In the genomic region with DNA sequence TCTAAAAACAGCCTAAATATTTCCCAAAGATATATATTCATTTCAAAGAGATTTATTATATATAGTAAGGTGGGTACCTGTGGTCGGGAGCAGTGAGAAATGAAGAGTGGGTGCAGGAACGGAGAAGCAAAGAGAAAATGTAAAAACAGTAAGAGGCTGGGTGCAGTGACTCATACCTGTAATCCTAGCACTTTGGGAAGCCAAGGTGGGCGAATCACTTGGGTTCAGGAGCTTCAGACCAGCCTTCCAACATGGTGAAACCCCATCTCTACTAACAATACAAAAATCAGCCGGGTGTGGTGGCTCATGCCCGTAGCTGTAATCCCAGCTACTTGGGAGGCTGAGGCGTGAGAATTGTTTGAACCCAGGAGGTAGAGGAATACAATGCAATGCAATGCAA, we compare ENCODE assay signal across 16 cellular contexts.
DNase-seq lines count a peak whose midpoint lies in the region; ATAC-seq and TF ChIP-seq lines count a peak whose summit lies in the region.
"Had no signal": no experiment of that assay in that cellular context is flagged by ENCODE, and none has a peak within 500 bp of the region (broad histone marks: within the 10 kb centered on the region; RNA-seq: fewer than 3 reads in every experiment).

No MANE protein-coding gene starts in this region.

- H3K4me3 ChIP-seq in GM23338 (no peak overlapping the region), epithelial cell of esophagus (ENCODE audit: low read length) (no peak overlapping the region)

- H3K27ac ChIP-seq in GM23338 (ENCODE audit: low read depth), result no peak overlapping the region

- H3K4me1 ChIP-seq in GM23338 (ENCODE audit: insufficient read depth), result peaks cover 6% of the 10 kb centered on the region; the same call in 1 of the 2 replicates

- peaks cover 4% of the 10 kb centered on the region for H3K27me3 Mint-ChIP-seq in GM23338 (ENCODE audit: insufficient read depth, low read depth, poor library complexity)
- H3K27me3 Mint-ChIP-seq in activated CD4-positive, alpha-beta T cell treated with anti-CD3 and anti-CD28 coated beads for 36 hours, result no peaks in the 10 kb centered on the region
- H3K27me3 Mint-ChIP-seq: IgD-negative memory B cell had no signal

- H3K27me3 ChIP-seq in GM23338 (ENCODE audit: insufficient read depth), result no peaks in the 10 kb centered on the region

- peak overlapping the region; percentile 59; the same call in 1 of the 2 replicates for H3K27ac Mint-ChIP-seq in GM23338
- H3K27ac Mint-ChIP-seq in activated CD4-positive, alpha-beta T cell treated with anti-CD3 and anti-CD28 coated beads for 36 hours, result no peak overlapping the region
- H3K27ac Mint-ChIP-seq: CD14-positive monocyte; CD8-positive, alpha-beta T cell; HFFc6; IgD-negative memory B cell had no signal

- no peaks in the 10 kb centered on the region for H3K9me3 Mint-ChIP-seq in GM23338
- no peaks in the 10 kb centered on the region for H3K9me3 Mint-ChIP-seq in activated CD4-positive, alpha-beta T cell treated with anti-CD3 and anti-CD28 coated beads for 36 hours (ENCODE audit: low read depth)
- H3K9me3 Mint-ChIP-seq: CD8-positive, alpha-beta T cell; HFFc6; IgD-negative memory B cell had no signal

- no peaks in the 10 kb centered on the region for H3K36me3 Mint-ChIP-seq in GM23338 (ENCODE audit: low read depth)
- H3K36me3 Mint-ChIP-seq in activated CD4-positive, alpha-beta T cell treated with anti-CD3 and anti-CD28 coated beads for 36 hours (ENCODE audit: low read depth), result no peaks in the 10 kb centered on the region
- H3K36me3 Mint-ChIP-seq: CD14-positive monocyte had no signal

- intact Hi-C loops in activated CD4-positive, alpha-beta T cell treated with anti-CD3 and anti-CD28 coated beads for 36 hours (cut with DNase I, micrococcal nuclease), result no loop called here

- H3K4me1 Mint-ChIP-seq in GM23338, result peaks cover 5% of the 10 kb centered on the region; the same call in 2 of the 3 replicates
- H3K4me1 Mint-ChIP-seq in activated CD4-positive, alpha-beta T cell treated with anti-CD3 and anti-CD28 coated beads for 36 hours, result no peaks in the 10 kb centered on the region
- H3K4me1 Mint-ChIP-seq: CD14-positive monocyte, IgD-negative memory B cell had no signal

- DNase-seq in GM23338 (ENCODE audit: low spot score) (peak; percentile 2), M059J (ENCODE audit: low read depth) (peak; percentile 20), epithelial cell of esophagus (ENCODE audit: low read depth) (peak; percentile 13), RPMI8226 (no peak)
- no peak for DNase-seq in activated CD4-positive, alpha-beta T cell treated with anti-CD3 and anti-CD28 coated beads for 36 hours
- DNase-seq: CD8-positive, alpha-beta T cell; COR-L47; DMS153; DMS79 treated with DMSO at 0.1 percent for 48 hours; HCEC 1CT; HFFc6; KG1 had no signal

- H3F3A ChIP-seq in GM23338 (replicated peaks; ENCODE audit: low read depth), result no peaks in the 10 kb centered on the region

- CTCF ChIA-PET in activated CD4-positive, alpha-beta T cell treated with anti-CD3 and anti-CD28 coated beads for 36 hours (lab: Charles Lee), result no interaction called here

- H3K36me3 ChIP-seq in GM23338 (ENCODE audit: insufficient read depth), result no peaks in the 10 kb centered on the region

- no peaks in the 10 kb centered on the region for H4K20me1 ChIP-seq in GM23338 (replicated peaks; ENCODE audit: insufficient read depth)

- H3K4me3 Mint-ChIP-seq in GM23338, result no peak overlapping the region
- no peak overlapping the region for H3K4me3 Mint-ChIP-seq in activated CD4-positive, alpha-beta T cell treated with anti-CD3 and anti-CD28 coated beads for 36 hours
- H3K4me3 Mint-ChIP-seq: CD14-positive monocyte; CD8-positive, alpha-beta T cell; HFFc6; IgD-negative memory B cell had no signal

- no peaks in the 10 kb centered on the region for H3K79me2 ChIP-seq in GM23338 (replicated peaks; ENCODE audit: insufficient read depth)

- TF ChIP-seq CTCF in GM23338 (conservative IDR thresholded peaks at IDR 0.05; ENCODE audit: low read depth in 2 of 2), result no peak
- no peak for TF ChIP-seq CTCF in epithelial cell of esophagus (IDR thresholded peaks at IDR 0.05; ENCODE audit: insufficient read depth, low read depth, low read length, missing control alignments)

- POLR2A ChIA-PET in activated CD4-positive, alpha-beta T cell treated with anti-CD3 and anti-CD28 coated beads for 36 hours (lab: Charles Lee), result no interaction called here

- H3K9me2 ChIP-seq in GM23338 (ENCODE audit: insufficient read depth), result no peaks in the 10 kb centered on the region

- ATAC-seq in GM23338 (no peak), GM21526 (IDR thresholded peaks at IDR 0.05; ENCODE audit: low FRiP score, unreplicated experiment) (no peak), GM21825 (IDR thresholded peaks at IDR 0.05; ENCODE audit: unreplicated experiment) (no peak)
- ATAC-seq in activated CD4-positive, alpha-beta T cell treated with anti-CD3 and anti-CD28 coated beads for 36 hours, result no peak
- ATAC-seq: CD8-positive, alpha-beta T cell had no signal

- H2AFZ ChIP-seq in GM23338, result no peak overlapping the region

- H3K4me2 ChIP-seq in GM23338, result no peak overlapping the region

TF ChIP-seq in GM23338, 12 proteins besides CTCF, POLR2A, EP300 and RAD21 (continues in another document):
- TF ChIP-seq, protein P1, sequence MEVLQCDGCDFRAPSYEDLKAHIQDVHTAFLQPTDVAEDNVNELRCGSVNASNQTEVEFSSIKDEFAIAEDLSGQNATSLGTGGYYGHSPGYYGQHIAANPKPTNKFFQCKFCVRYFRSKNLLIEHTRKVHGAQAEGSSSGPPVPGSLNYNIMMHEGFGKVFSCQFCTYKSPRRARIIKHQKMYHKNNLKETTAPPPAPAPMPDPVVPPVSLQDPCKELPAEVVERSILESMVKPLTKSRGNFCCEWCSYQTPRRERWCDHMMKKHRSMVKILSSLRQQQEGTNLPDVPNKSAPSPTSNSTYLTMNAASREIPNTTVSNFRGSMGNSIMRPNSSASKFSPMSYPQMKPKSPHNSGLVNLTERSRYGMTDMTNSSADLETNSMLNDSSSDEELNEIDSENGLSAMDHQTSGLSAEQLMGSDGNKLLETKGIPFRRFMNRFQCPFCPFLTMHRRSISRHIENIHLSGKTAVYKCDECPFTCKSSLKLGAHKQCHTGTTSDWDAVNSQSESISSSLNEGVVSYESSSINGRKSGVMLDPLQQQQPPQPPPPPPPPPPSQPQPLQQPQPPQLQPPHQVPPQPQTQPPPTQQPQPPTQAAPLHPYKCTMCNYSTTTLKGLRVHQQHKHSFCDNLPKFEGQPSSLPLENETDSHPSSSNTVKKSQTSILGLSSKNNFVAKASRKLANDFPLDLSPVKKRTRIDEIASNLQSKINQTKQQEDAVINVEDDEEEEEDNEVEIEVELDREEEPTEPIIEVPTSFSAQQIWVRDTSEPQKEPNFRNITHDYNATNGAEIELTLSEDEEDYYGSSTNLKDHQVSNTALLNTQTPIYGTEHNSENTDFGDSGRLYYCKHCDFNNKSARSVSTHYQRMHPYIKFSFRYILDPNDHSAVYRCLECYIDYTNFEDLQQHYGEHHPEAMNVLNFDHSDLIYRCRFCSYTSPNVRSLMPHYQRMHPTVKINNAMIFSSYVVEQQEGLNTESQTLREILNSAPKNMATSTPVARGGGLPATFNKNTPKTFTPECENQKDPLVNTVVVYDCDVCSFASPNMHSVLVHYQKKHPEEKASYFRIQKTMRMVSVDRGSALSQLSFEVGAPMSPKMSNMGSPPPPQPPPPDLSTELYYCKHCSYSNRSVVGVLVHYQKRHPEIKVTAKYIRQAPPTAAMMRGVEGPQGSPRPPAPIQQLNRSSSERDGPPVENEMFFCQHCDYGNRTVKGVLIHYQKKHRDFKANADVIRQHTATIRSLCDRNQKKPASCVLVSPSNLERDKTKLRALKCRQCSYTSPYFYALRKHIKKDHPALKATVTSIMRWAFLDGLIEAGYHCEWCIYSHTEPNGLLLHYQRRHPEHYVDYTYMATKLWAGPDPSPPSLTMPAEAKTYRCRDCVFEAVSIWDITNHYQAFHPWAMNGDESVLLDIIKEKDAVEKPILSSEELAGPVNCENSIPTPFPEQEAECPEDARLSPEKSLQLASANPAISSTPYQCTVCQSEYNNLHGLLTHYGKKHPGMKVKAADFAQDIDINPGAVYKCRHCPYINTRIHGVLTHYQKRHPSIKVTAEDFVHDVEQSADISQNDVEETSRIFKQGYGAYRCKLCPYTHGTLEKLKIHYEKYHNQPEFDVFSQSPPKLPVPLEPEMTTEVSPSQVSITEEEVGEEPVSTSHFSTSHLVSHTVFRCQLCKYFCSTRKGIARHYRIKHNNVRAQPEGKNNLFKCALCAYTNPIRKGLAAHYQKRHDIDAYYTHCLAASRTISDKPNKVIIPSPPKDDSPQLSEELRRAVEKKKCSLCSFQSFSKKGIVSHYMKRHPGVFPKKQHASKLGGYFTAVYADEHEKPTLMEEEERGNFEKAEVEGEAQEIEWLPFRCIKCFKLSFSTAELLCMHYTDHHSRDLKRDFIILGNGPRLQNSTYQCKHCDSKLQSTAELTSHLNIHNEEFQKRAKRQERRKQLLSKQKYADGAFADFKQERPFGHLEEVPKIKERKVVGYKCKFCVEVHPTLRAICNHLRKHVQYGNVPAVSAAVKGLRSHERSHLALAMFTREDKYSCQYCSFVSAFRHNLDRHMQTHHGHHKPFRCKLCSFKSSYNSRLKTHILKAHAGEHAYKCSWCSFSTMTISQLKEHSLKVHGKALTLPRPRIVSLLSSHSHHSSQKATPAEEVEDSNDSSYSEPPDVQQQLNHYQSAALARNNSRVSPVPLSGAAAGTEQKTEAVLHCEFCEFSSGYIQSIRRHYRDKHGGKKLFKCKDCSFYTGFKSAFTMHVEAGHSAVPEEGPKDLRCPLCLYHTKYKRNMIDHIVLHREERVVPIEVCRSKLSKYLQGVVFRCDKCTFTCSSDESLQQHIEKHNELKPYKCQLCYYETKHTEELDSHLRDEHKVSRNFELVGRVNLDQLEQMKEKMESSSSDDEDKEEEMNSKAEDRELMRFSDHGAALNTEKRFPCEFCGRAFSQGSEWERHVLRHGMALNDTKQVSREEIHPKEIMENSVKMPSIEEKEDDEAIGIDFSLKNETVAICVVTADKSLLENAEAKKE (CRISPR knock-in tag; IDR thresholded peaks at IDR 0.05), result no peak
- TF ChIP-seq EZH2phosphoT487 (IDR thresholded peaks at IDR 0.05; ENCODE audit: unreplicated experiment) (no peak), POLR2AphosphoS5 (IDR thresholded peaks at IDR 0.05; ENCODE audit: low read depth) (no peak), JUNB (IDR thresholded peaks at IDR 0.05; ENCODE audit: unreplicated experiment) (no peak), NANOG (IDR thresholded peaks at IDR 0.05; ENCODE audit: borderline replicate concordance) (no peak), ZNF114 (CRISPR knock-in tag; IDR thresholded peaks at IDR 0.05) (no peak)

Comparison
In these comparisons a context has a peak if more than half of its experiments do, and no peak if none do; other contexts are left out.
1. DNase-seq: peak in GM23338 (single experiment), M059J (single experiment) and epithelial cell of esophagus (single experiment); none in RPMI8226 (single experiment) and activated CD4-positive, alpha-beta T cell treated with anti-CD3 and anti-CD28 coated beads for 36 hours (single experiment).